Comparison of ENCODE assay signal across 15 cellular contexts in genomic region chr14:74241611-74242005, GRCh38. TPM values are rescaled to one million over a fixed set of nuclear protein-coding genes. Genes with fewer than 3 reads are reported as not detected.
DNase-seq lines count a peak whose midpoint lies in the region; ATAC-seq and TF ChIP-seq lines count a peak whose summit lies in the region.
"Had no signal": no experiment of that assay in that cellular context is flagged by ENCODE, and none has a peak within 500 bp of the region (broad histone marks: within the 10 kb centered on the region; RNA-seq: fewer than 3 reads in every experiment).

No MANE protein-coding gene starts in this region.

- no peak overlapping the region for H3K27ac Mint-ChIP-seq in activated naive CD4-positive, alpha-beta T cell treated with anti-CD3 and anti-CD28 coated beads for 36 hours
- no peak overlapping the region for H3K27ac Mint-ChIP-seq in activated naive CD4-positive, alpha-beta T cell treated with anti-CD3 and anti-CD28 coated beads, Interleukin-2, amount 50 U/mL, for 72 hours
- H3K27ac Mint-ChIP-seq in activated CD8-positive, alpha-beta T cell treated with anti-CD3 and anti-CD28 coated beads for 36 hours: no peak overlapping the region
- no peak overlapping the region for H3K27ac Mint-ChIP-seq in stimulated activated memory B cell treated with anti-CD40 and anti-IgM and Interleukin-4, amounts not matched to agents 10 μg/mL and 1 μg/mL and 100 μg/mL, for 72 hours

- POLR2A ChIA-PET in activated CD8-positive, alpha-beta T cell treated with anti-CD3 and anti-CD28 coated beads for 36 hours (lab: Charles Lee): no interaction called here

- peak overlapping the region; percentile 47 for H3K4me3 Mint-ChIP-seq in activated naive CD4-positive, alpha-beta T cell treated with anti-CD3 and anti-CD28 coated beads for 36 hours
- peak overlapping the region; percentile 33 for H3K4me3 Mint-ChIP-seq in activated CD8-positive, alpha-beta T cell treated with anti-CD3 and anti-CD28 coated beads for 36 hours
- peak overlapping the region; percentile 67 for H3K4me3 Mint-ChIP-seq in stimulated activated memory B cell treated with anti-CD40 and anti-IgM and Interleukin-4, amounts not matched to agents 10 μg/mL and 1 μg/mL and 100 μg/mL, for 72 hours

- peaks cover 15% of the 10 kb centered on the region for H3K4me1 Mint-ChIP-seq in activated naive CD4-positive, alpha-beta T cell treated with anti-CD3 and anti-CD28 coated beads for 36 hours (ENCODE audit: low read depth)
- H3K4me1 Mint-ChIP-seq in activated CD8-positive, alpha-beta T cell treated with anti-CD3 and anti-CD28 coated beads for 36 hours (ENCODE audit: low read depth): peaks cover 11% of the 10 kb centered on the region
- peaks cover 34% of the 10 kb centered on the region for H3K4me1 Mint-ChIP-seq in stimulated activated memory B cell treated with anti-CD40 and anti-IgM and Interleukin-4, amounts not matched to agents 10 μg/mL and 1 μg/mL and 100 μg/mL, for 72 hours

- no peaks in the 10 kb centered on the region for H3K9me3 ChIP-seq in iPS-18c (ENCODE audit: control insufficient read depth, insufficient read depth, low read length)
- H3K9me3 ChIP-seq: body of pancreas, vagina had no signal

- no peak for ATAC-seq in activated naive CD4-positive, alpha-beta T cell treated with anti-CD3 and anti-CD28 coated beads, Interleukin-2, amount 50 U/mL, for 72 hours
- ATAC-seq in activated CD8-positive, alpha-beta T cell treated with anti-CD3 and anti-CD28 coated beads for 36 hours: peak; percentile 17
- ATAC-seq in stimulated activated memory B cell treated with anti-CD40 and anti-IgM and Interleukin-4, amounts not matched to agents 10 μg/mL and 1 μg/mL and 100 μg/mL, for 72 hours: no peak
- no peak for ATAC-seq in HG02678 (IDR thresholded peaks at IDR 0.05; ENCODE audit: unreplicated experiment)

- peaks cover 76% of the 10 kb centered on the region for H3K27me3 Mint-ChIP-seq in activated naive CD4-positive, alpha-beta T cell treated with anti-CD3 and anti-CD28 coated beads for 36 hours (ENCODE audit: low read depth)
- H3K27me3 Mint-ChIP-seq in activated CD8-positive, alpha-beta T cell treated with anti-CD3 and anti-CD28 coated beads for 36 hours: peaks cover 67% of the 10 kb centered on the region
- H3K27me3 Mint-ChIP-seq in stimulated activated memory B cell treated with anti-CD40 and anti-IgM and Interleukin-4, amounts not matched to agents 10 μg/mL and 1 μg/mL and 100 μg/mL, for 72 hours: peaks cover 98% of the 10 kb centered on the region

- no peaks in the 10 kb centered on the region for H3K9me3 Mint-ChIP-seq in activated naive CD4-positive, alpha-beta T cell treated with anti-CD3 and anti-CD28 coated beads for 36 hours
- no peaks in the 10 kb centered on the region for H3K9me3 Mint-ChIP-seq in activated naive CD4-positive, alpha-beta T cell treated with anti-CD3 and anti-CD28 coated beads, Interleukin-2, amount 50 U/mL, for 72 hours
- no peaks in the 10 kb centered on the region for H3K9me3 Mint-ChIP-seq in activated CD8-positive, alpha-beta T cell treated with anti-CD3 and anti-CD28 coated beads for 36 hours
- H3K9me3 Mint-ChIP-seq in stimulated activated memory B cell treated with anti-CD40 and anti-IgM and Interleukin-4, amounts not matched to agents 10 μg/mL and 1 μg/mL and 100 μg/mL, for 72 hours: no peaks in the 10 kb centered on the region

- intact Hi-C loops in activated naive CD4-positive, alpha-beta T cell treated with anti-CD3 and anti-CD28 coated beads for 36 hours (cut with micrococcal nuclease): no loop called here
- intact Hi-C loops in activated CD8-positive, alpha-beta T cell treated with anti-CD3 and anti-CD28 coated beads for 36 hours (cut with micrococcal nuclease): no loop called here

- TF ChIP-seq CTCF in activated CD8-positive, alpha-beta T cell treated with anti-CD3 and anti-CD28 coated beads for 36 hours (IDR thresholded peaks at IDR 0.05): no peak

- CTCF ChIA-PET in activated naive CD4-positive, alpha-beta T cell treated with anti-CD3 and anti-CD28 coated beads for 36 hours (lab: Charles Lee): interaction anchor here (0.7 kb wide), 1 partner anchor 17 kb away, joined by 3 read pairs; no protein-coding TSS in a partner anchor
- CTCF ChIA-PET in activated CD8-positive, alpha-beta T cell treated with anti-CD3 and anti-CD28 coated beads for 36 hours (lab: Charles Lee): interaction anchor here (2.3 kb wide), 1 partner anchor 10 kb away, joined by 8 read pairs; no protein-coding TSS in a partner anchor

- H3K4me3 ChIP-seq in iPS-18c (ENCODE audit: insufficient read depth, low read depth, low read length): peak overlapping the region; percentile 43; the same call in 1 of the 2 replicates
- H3K4me3 ChIP-seq: body of pancreas, PC-9 had no signal

- DNase-seq in activated naive CD4-positive, alpha-beta T cell treated with anti-CD3 and anti-CD28 coated beads for 36 hours: no peak
- no peak for DNase-seq in activated naive CD4-positive, alpha-beta T cell treated with anti-CD3 and anti-CD28 coated beads, Interleukin-2, amount 50 U/mL, for 72 hours (ENCODE audit: low spot score in 2 of 2)
- DNase-seq in activated CD8-positive, alpha-beta T cell treated with anti-CD3 and anti-CD28 coated beads for 36 hours: no peak
- DNase-seq in effector CD4-positive, alpha-beta T cell: no peak
- DNase-seq in stimulated activated CD4-positive, alpha-beta T cell treated with anti-CD3 and anti-CD28 coated beads, Interleukin-2, amount 100 ng/mL, for 24 hours: no peak
- DNase-seq: activated CD8-positive, alpha-beta memory T cell treated with anti-CD3 and anti-CD28 coated beads, Interleukin-2, amount 10 ng/mL, durations not matched to agents 7 days and 5 days; body of pancreas; PC-9 had no signal

- H3K36me3 Mint-ChIP-seq in activated naive CD4-positive, alpha-beta T cell treated with anti-CD3 and anti-CD28 coated beads for 36 hours (ENCODE audit: low read depth): no peaks in the 10 kb centered on the region
- no peaks in the 10 kb centered on the region for H3K36me3 Mint-ChIP-seq in activated naive CD4-positive, alpha-beta T cell treated with anti-CD3 and anti-CD28 coated beads, Interleukin-2, amount 50 U/mL, for 72 hours
- no peaks in the 10 kb centered on the region for H3K36me3 Mint-ChIP-seq in activated CD8-positive, alpha-beta T cell treated with anti-CD3 and anti-CD28 coated beads for 36 hours (ENCODE audit: low read depth)
- no peaks in the 10 kb centered on the region for H3K36me3 Mint-ChIP-seq in stimulated activated memory B cell treated with anti-CD40 and anti-IgM and Interleukin-4, amounts not matched to agents 10 μg/mL and 1 μg/mL and 100 μg/mL, for 72 hours
- H3K36me3 Mint-ChIP-seq: activated CD8-positive, alpha-beta memory T cell treated with anti-CD3 and anti-CD28 coated beads, Interleukin-2, amount 10 ng/mL, durations not matched to agents 7 days and 5 days had no signal

RNA-seq across cellular contexts. Expression of gene VSX2, which starts 2.4 kb away (rescaled TPM):
- not detected for total RNA-seq in activated naive CD4-positive, alpha-beta T cell treated with anti-CD3 and anti-CD28 coated beads for 36 hours
- not detected for total RNA-seq in activated naive CD4-positive, alpha-beta T cell treated with anti-CD3 and anti-CD28 coated beads, Interleukin-2, amount 50 U/mL, for 72 hours
- not detected for total RNA-seq in activated CD8-positive, alpha-beta T cell treated with anti-CD3 and anti-CD28 coated beads for 36 hours
- total RNA-seq: activated CD8-positive, alpha-beta memory T cell treated with anti-CD3 and anti-CD28 coated beads, Interleukin-2, amount 10 ng/mL, durations not matched to agents 7 days and 5 days; body of pancreas; mucosa of gallbladder; PC-9; skeletal muscle tissue; T-helper 1 cell treated with Interleukin-12 subunit alpha and Interleukin-12 subunit beta and Interleukin-4 antibody, amounts not matched to agents 30 ng/mL and 1 ng/mL, for 36 hours; vagina had no signal
